8 cellular contexts compared by ENCODE assay signal in the genomic region with DNA sequence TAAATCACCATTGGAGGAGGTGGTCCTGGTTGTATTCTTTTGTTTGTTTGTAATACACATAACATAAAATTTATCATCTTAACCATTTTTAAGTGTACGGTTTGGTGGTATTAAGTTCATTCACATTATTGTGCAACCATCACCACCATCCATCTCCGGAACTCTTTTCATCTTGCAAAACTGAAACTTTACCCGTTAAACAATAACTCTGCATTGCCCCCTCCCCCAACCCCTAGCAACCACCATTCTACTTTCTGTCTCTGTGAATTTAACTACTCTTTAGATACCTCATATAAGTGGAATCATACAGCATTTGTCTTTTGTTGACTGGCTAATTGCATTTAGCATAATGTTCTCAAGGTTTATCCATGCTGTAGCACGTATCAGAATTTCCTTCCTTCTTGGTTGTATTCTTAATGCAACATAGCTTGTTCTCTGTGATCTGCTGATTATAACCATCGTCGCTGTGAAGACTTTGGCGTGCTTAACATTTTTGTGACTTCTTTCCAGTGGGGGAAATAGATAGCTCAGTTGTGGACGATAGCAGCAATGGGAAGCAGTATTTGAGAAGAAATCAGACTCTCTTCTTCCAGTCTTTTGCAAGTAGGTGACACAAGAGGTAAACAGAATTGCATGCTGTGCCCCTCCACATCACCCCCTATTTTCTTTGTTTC.
DNase-seq lines count a peak whose midpoint lies in the region; ATAC-seq and TF ChIP-seq lines count a peak whose summit lies in the region.

No MANE protein-coding gene starts in this region.

- H3K4me3 Mint-ChIP-seq in activated T-helper 2 cell treated with anti-CD3 and anti-CD28 coated beads, Interferon-gamma antibody, Interleukin-2, Interleukin-4, amounts not matched to agents 10 μg/mL and 5 μg/mL and 100 μg/mL, durations not matched to agents 14 hours and 24 hours and 36 hours (ENCODE audit: low read depth), result peak overlapping the region; percentile 65

- no peak overlapping the region for H3K4me2 ChIP-seq in mammary epithelial cell (ENCODE audit: insufficient read depth, low read depth, low read length)

- BruUV-seq in mammary epithelial cell (replicated peaks; lab: Mats Ljungman, UMichigan), result no TSS peak

- DNase-seq in HL-60 (ENCODE audit: low read depth in 1 of 2, low spot score in 1 of 2) (peak; percentile 80 to 81), LoVo (ENCODE audit: low spot score) (no peak), mammary epithelial cell (no peak), NCI-H2107 treated with DMSO at 0.1 percent for 48 hours (lab: John Stamatoyannopoulos, UW; ENCODE audit: unreplicated experiment) (no peak)
- DNase-seq in activated T-helper 2 cell treated with anti-CD3 and anti-CD28 coated beads, Interferon-gamma antibody, Interleukin-2, Interleukin-4, amounts not matched to agents 10 μg/mL and 5 μg/mL and 100 μg/mL, durations not matched to agents 14 hours and 24 hours and 36 hours (ENCODE audit: low spot score), result peak; percentile 43
- DNase-seq in stimulated activated CD4-positive, alpha-beta T cell treated with anti-CD3 and anti-CD28 coated beads, Interleukin-4, amount 100 ng/mL, for 1 hour, result peak; percentile 4
- DNase-seq in activated effector memory CD4-positive, alpha-beta T cell treated with Interleukin-2 at 50 U/mL for 16 hours, result no peak

- 75% methylated on average over 8 of the region's 8 CpGs for WGBS in mammary epithelial cell (ENCODE audit: low coverage, missing lambda C conversion rate)

- no peaks in the 10 kb centered on the region for H3K9me3 ChIP-seq in mammary epithelial cell (replicated peaks; ENCODE audit: insufficient read depth, low read length)

- no peaks in the 10 kb centered on the region for H3K27me3 Mint-ChIP-seq in activated T-helper 2 cell treated with anti-CD3 and anti-CD28 coated beads, Interferon-gamma antibody, Interleukin-2, Interleukin-4, amounts not matched to agents 10 μg/mL and 5 μg/mL and 100 μg/mL, durations not matched to agents 14 hours and 24 hours and 36 hours (ENCODE audit: low read depth)

- no peaks in the 10 kb centered on the region for H3K9me3 Mint-ChIP-seq in activated T-helper 2 cell treated with anti-CD3 and anti-CD28 coated beads, Interferon-gamma antibody, Interleukin-2, Interleukin-4, amounts not matched to agents 10 μg/mL and 5 μg/mL and 100 μg/mL, durations not matched to agents 14 hours and 24 hours and 36 hours

- H3K36me3 Mint-ChIP-seq in activated T-helper 2 cell treated with anti-CD3 and anti-CD28 coated beads, Interferon-gamma antibody, Interleukin-2, Interleukin-4, amounts not matched to agents 10 μg/mL and 5 μg/mL and 100 μg/mL, durations not matched to agents 14 hours and 24 hours and 36 hours (ENCODE audit: low read depth), result peaks cover 8% of the 10 kb centered on the region

- H2AFZ ChIP-seq in mammary epithelial cell (ENCODE audit: low read depth, low read length), result no peak overlapping the region

- H3K27ac ChIP-seq in HL-60 (replicated peaks), result peak overlapping the region; percentile 92
- H3K27ac ChIP-seq in mammary epithelial cell (ENCODE audit: insufficient read depth, low read depth, low read length), result no peak overlapping the region

- intact Hi-C loops in activated T-helper 2 cell treated with anti-CD3 and anti-CD28 coated beads, Interferon-gamma antibody, Interleukin-2, Interleukin-4, amounts not matched to agents 10 μg/mL and 5 μg/mL and 100 μg/mL, durations not matched to agents 14 hours and 24 hours and 36 hours (cut with micrococcal nuclease), result loop anchor here (1.0 to 5.0 kb wide), 6 partner anchors 220 to 913 kb away; a partner anchor contains a TSS
- intact Hi-C loops in mammary epithelial cell (cut with micrococcal nuclease), result loop anchor here (5.0 to 10.0 kb wide), 2 partner anchors 652 to 765 kb away; no protein-coding TSS in a partner anchor

- H4K20me1 ChIP-seq in mammary epithelial cell (ENCODE audit: insufficient read depth, low read length), result no peaks in the 10 kb centered on the region

- in situ Hi-C loops in mammary epithelial cell (cut with MboI; ENCODE audit: low sequenced_read_pairs in 2 of 2), result loop anchor here in 1 of 2 donors (25.0 kb wide), 2 partner anchors 385 to 610 kb away; no protein-coding TSS in a partner anchor

- H3K4me1 Mint-ChIP-seq in activated T-helper 2 cell treated with anti-CD3 and anti-CD28 coated beads, Interferon-gamma antibody, Interleukin-2, Interleukin-4, amounts not matched to agents 10 μg/mL and 5 μg/mL and 100 μg/mL, durations not matched to agents 14 hours and 24 hours and 36 hours (ENCODE audit: low read depth), result peaks cover 26% of the 10 kb centered on the region

- H3K27ac Mint-ChIP-seq in activated T-helper 2 cell treated with anti-CD3 and anti-CD28 coated beads, Interferon-gamma antibody, Interleukin-2, Interleukin-4, amounts not matched to agents 10 μg/mL and 5 μg/mL and 100 μg/mL, durations not matched to agents 14 hours and 24 hours and 36 hours, result peak overlapping the region; percentile 74

- H3K4me1 ChIP-seq in mammary epithelial cell (ENCODE audit: insufficient read depth, low read length), result no peaks in the 10 kb centered on the region

- no peaks in the 10 kb centered on the region for H3K36me3 ChIP-seq in mammary epithelial cell (ENCODE audit: insufficient read depth, low read length)

- no peak overlapping the region for H3K9ac ChIP-seq in mammary epithelial cell (ENCODE audit: insufficient read depth, low read length)

- ATAC-seq in GM19467 (IDR thresholded peaks at IDR 0.05; ENCODE audit: unreplicated experiment), result peak; percentile 59

- H3K4me3 ChIP-seq in HL-60 (replicated peaks; ENCODE audit: insufficient read depth, low read length) (no peak overlapping the region), mammary epithelial cell (replicated peaks in 1 of 3; ENCODE audit: insufficient read depth in 1 of 3, low read depth in 2 of 3, low read length in 3 of 3) (no peak overlapping the region)

- CTCF ChIA-PET in mammary epithelial cell (lab: Charles Lee; ENCODE audit: low non-redundant PET), result no interaction called here

- dilution Hi-C loops in mammary epithelial cell (cut with HindIII; ENCODE audit: low sequenced_read_pairs), result no loop called here

- H3K79me2 ChIP-seq in mammary epithelial cell (ENCODE audit: insufficient read depth, low read length), result no peaks in the 10 kb centered on the region

- TF ChIP-seq CTCF in HL-60 (IDR thresholded peaks at IDR 0.05; ENCODE audit: insufficient read depth, low read length) (no peak), mammary epithelial cell (conservative IDR thresholded peaks at IDR 0.05 in 1 of 2, IDR thresholded peaks at IDR 0.05 in 1 of 2; ENCODE audit: extremely low read depth in 1 of 2, insufficient read depth in 1 of 2, low read depth in 1 of 2, low read length in 2 of 2) (no peak)

- H3K27me3 ChIP-seq in HL-60 (ENCODE audit: insufficient read depth, poor library complexity, severe bottlenecking) (no peaks in the 10 kb centered on the region), mammary epithelial cell (ENCODE audit: insufficient read depth, low read length) (no peaks in the 10 kb centered on the region)

Comparison
In these comparisons a context has a peak if more than half of its experiments do, and no peak if none do; other contexts are left out.
1. DNase-seq: peak in HL-60 (2 of 2), activated T-helper 2 cell treated with anti-CD3 and anti-CD28 coated beads, Interferon-gamma antibody, Interleukin-2, Interleukin-4, amounts not matched to agents 10 μg/mL and 5 μg/mL and 100 μg/mL, durations not matched to agents 14 hours and 24 hours and 36 hours (single experiment) and stimulated activated CD4-positive, alpha-beta T cell treated with anti-CD3 and anti-CD28 coated beads, Interleukin-4, amount 100 ng/mL, for 1 hour (single experiment); none in LoVo (single experiment), mammary epithelial cell (single experiment), activated effector memory CD4-positive, alpha-beta T cell treated with Interleukin-2 at 50 U/mL for 16 hours (single experiment) and NCI-H2107 treated with DMSO at 0.1 percent for 48 hours (single experiment).